In the genomic region with DNA sequence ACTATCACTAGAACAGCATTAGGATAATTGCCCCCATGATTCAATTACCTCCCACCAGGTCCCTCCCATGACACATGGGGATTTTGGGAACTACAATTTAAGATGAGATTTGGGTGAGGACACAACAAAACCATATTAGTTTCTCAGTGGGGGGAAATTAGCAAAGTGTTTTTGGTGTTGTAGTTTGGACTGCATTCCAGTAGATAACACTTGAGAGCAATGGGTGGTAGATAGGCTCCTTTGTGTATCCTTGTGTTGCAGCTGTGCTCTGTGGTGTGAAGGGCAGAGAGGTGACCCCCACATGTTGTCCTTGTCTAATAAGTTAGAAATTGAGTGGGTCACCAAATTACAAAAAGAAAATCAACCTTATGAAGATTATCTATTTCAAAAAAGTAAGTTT, we compare ENCODE assay signal across 19 cellular contexts.
A peak's percentile ranks its signal among the peaks of the same experiment; 100 is the strongest.
DNase-seq lines count a peak whose midpoint lies in the region; ATAC-seq and TF ChIP-seq lines count a peak whose summit lies in the region.
"Had no signal": no experiment of that assay in that cellular context is flagged by ENCODE, and none has a peak within 500 bp of the region (broad histone marks: within the 10 kb centered on the region; RNA-seq: fewer than 3 reads in every experiment).

No MANE protein-coding gene starts in this region.

- peak overlapping the region; percentile 57 for H3K4me3 ChIP-seq in endodermal cell (ENCODE audit: low read length)
- no peak overlapping the region for H3K4me3 ChIP-seq in neural progenitor cell
- H3K4me3 ChIP-seq in Peyer's patch = no peak overlapping the region
- H3K4me3 ChIP-seq: BLaER1, GM23248 had no signal

- peaks cover 4% of the 10 kb centered on the region for H3K36me3 ChIP-seq in endodermal cell (ENCODE audit: control insufficient read depth, insufficient read depth, low read length)
- H3K36me3 ChIP-seq in neural progenitor cell = no peaks in the 10 kb centered on the region
- H3K36me3 ChIP-seq in Peyer's patch = no peaks in the 10 kb centered on the region
- H3K36me3 ChIP-seq: BLaER1 had no signal

- no peaks in the 10 kb centered on the region for H3K27me3 Mint-ChIP-seq in endodermal cell (ENCODE audit: insufficient read depth)
- peaks cover 2% of the 10 kb centered on the region for H3K27me3 Mint-ChIP-seq in neural progenitor cell (ENCODE audit: insufficient read depth, low read depth)
- H3K27me3 Mint-ChIP-seq: B cell; CD4-positive, CD25-positive, alpha-beta regulatory T cell had no signal

- H3F3A ChIP-seq in neural progenitor cell (ENCODE audit: low read depth) = peaks cover 5% of the 10 kb centered on the region

- H3K79me2 ChIP-seq in neural progenitor cell (ENCODE audit: low read depth) = no peaks in the 10 kb centered on the region

- H3K4me2 ChIP-seq in neural progenitor cell = no peak overlapping the region
- H3K4me2 ChIP-seq: BLaER1 had no signal

- no peak overlapping the region for H2AFZ ChIP-seq in neural progenitor cell (replicated peaks)
- H2AFZ ChIP-seq: GM23248 had no signal

- H3K27me3 ChIP-seq in endodermal cell (ENCODE audit: control insufficient read depth, insufficient read depth, low read length, poor library complexity, severe bottlenecking) = no peaks in the 10 kb centered on the region
- no peaks in the 10 kb centered on the region for H3K27me3 ChIP-seq in neural progenitor cell
- no peaks in the 10 kb centered on the region for H3K27me3 ChIP-seq in Peyer's patch
- H3K27me3 ChIP-seq: BLaER1 had no signal

- no peak for TF ChIP-seq POLR2A in Peyer's patch (IDR thresholded peaks at IDR 0.05)

- H3K36me3 Mint-ChIP-seq in endodermal cell (ENCODE audit: low read depth) (peaks cover 42% of the 10 kb centered on the region), neural progenitor cell (no peaks in the 10 kb centered on the region)
- H3K36me3 Mint-ChIP-seq: CD4-positive, CD25-positive, alpha-beta regulatory T cell had no signal

- H3K9me3 Mint-ChIP-seq in endodermal cell (peaks cover 38% of the 10 kb centered on the region), neural progenitor cell (no peaks in the 10 kb centered on the region)

- H3K27ac Mint-ChIP-seq in endodermal cell (peak overlapping the region; percentile 83), neural progenitor cell (no peak overlapping the region)
- H3K27ac Mint-ChIP-seq: B cell; CD8-positive, alpha-beta T cell had no signal

- H3K9ac ChIP-seq in endodermal cell (ENCODE audit: extremely low read depth, low read length, poor library complexity, severe bottlenecking) (no peak overlapping the region), neural progenitor cell (no peak overlapping the region)
- H3K9ac ChIP-seq: BLaER1, GM23248 had no signal

- H3K9me3 ChIP-seq in endodermal cell (ENCODE audit: control insufficient read depth, low read length) (peaks cover 43% of the 10 kb centered on the region), neural progenitor cell (ENCODE audit: low read depth) (no peaks in the 10 kb centered on the region), Peyer's patch (no peaks in the 10 kb centered on the region)
- H3K9me3 ChIP-seq: Caco-2 had no signal

- H3K4me3 Mint-ChIP-seq in endodermal cell = peak overlapping the region; percentile 5
- no peak overlapping the region for H3K4me3 Mint-ChIP-seq in neural progenitor cell
- H3K4me3 Mint-ChIP-seq: B cell; CD4-positive, CD25-positive, alpha-beta regulatory T cell; CD8-positive, alpha-beta T cell; H9 had no signal

- DNase-seq in ELF-1 (ENCODE audit: low read depth, low spot score) = peak; percentile 6
- peak; percentile 5 for DNase-seq in SK-N-DZ (ENCODE audit: low spot score)
- DNase-seq in endodermal cell = peak; percentile 60
- peak; percentile 21 for DNase-seq in neural progenitor cell (ENCODE audit: low spot score)
- DNase-seq in Peyer's patch = no peak
- DNase-seq: Caco-2; CD4-positive, CD25-positive, alpha-beta regulatory T cell; CD8-positive, alpha-beta T cell; DMS 273 treated with DMSO at 0.1 percent for 48 hours; DMS79 treated with DMSO at 0.1 percent for 48 hours; GM23248; H9 had no signal

- no peak for ATAC-seq in HG03108 (IDR thresholded peaks at IDR 0.05; ENCODE audit: unreplicated experiment)
- ATAC-seq in GM21723 (IDR thresholded peaks at IDR 0.05; ENCODE audit: unreplicated experiment) = no peak
- ATAC-seq: CD8-positive, alpha-beta T cell; HCT116 had no signal

- H3K27ac ChIP-seq in endodermal cell (ENCODE audit: low read depth, low read length) (no peak overlapping the region), neural progenitor cell (no peak overlapping the region), Peyer's patch (no peak overlapping the region)
- H3K27ac ChIP-seq: 22Rv1, BLaER1, C4-2B, GM23248 had no signal

- H3K4me1 ChIP-seq in endodermal cell (ENCODE audit: control insufficient read depth, insufficient read depth, low read length) = peaks cover 4% of the 10 kb centered on the region
- H3K4me1 ChIP-seq in neural progenitor cell = no peaks in the 10 kb centered on the region
- no peaks in the 10 kb centered on the region for H3K4me1 ChIP-seq in Peyer's patch
- H3K4me1 ChIP-seq: BLaER1, Caco-2 had no signal

- H4K20me1 ChIP-seq in neural progenitor cell (ENCODE audit: low read depth) = no peaks in the 10 kb centered on the region
- H4K20me1 ChIP-seq: BLaER1 had no signal

- TF ChIP-seq CTCF in endodermal cell (conservative IDR thresholded peaks at IDR 0.05) (no peak), neural progenitor cell (IDR thresholded peaks at IDR 0.05) (no peak), Peyer's patch (IDR thresholded peaks at IDR 0.05) (no peak)

- peaks cover 14% of the 10 kb centered on the region for H3K4me1 Mint-ChIP-seq in endodermal cell
- H3K4me1 Mint-ChIP-seq in neural progenitor cell = no peaks in the 10 kb centered on the region
- H3K4me1 Mint-ChIP-seq: B cell; CD4-positive, CD25-positive, alpha-beta regulatory T cell had no signal

Comparison
In these comparisons a context has a peak if more than half of its experiments do, and no peak if none do; other contexts are left out.
1. DNase-seq: peak in ELF-1 (single experiment), SK-N-DZ (single experiment), endodermal cell (single experiment) and neural progenitor cell (single experiment); none in Peyer's patch (0 of 3).